1 cellular context compared by ENCODE assay signal in the genomic region with DNA sequence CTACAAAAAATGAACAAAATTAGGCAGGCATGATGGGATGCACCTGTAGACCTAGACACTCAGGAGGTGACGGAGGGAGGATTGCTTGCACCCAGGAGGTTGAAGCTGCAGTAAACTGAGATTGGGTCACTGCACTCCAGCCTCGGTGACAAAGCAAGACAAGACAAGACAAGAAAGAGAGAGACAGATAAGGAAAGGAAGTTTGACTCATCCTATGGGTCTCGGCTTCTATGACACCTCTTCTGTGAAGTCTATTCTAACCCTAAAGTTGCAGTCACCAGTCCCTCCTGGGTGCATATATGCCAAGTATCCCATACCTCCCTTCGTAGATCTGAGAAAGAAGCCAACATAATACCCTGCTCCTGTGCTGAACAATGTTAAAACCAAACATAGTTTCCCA.
TF ChIP-seq lines count a peak whose summit lies in the region.

No MANE protein-coding gene starts in this region.

TF ChIP-seq in K562, 482 proteins besides CTCF, POLR2A, EP300 and RAD21 (continues in another document):
- no peak for TF ChIP-seq RBFOX2 (IDR thresholded peaks at IDR 0.05; ENCODE audit: low read depth, low read length)
- TF ChIP-seq, protein P1, sequence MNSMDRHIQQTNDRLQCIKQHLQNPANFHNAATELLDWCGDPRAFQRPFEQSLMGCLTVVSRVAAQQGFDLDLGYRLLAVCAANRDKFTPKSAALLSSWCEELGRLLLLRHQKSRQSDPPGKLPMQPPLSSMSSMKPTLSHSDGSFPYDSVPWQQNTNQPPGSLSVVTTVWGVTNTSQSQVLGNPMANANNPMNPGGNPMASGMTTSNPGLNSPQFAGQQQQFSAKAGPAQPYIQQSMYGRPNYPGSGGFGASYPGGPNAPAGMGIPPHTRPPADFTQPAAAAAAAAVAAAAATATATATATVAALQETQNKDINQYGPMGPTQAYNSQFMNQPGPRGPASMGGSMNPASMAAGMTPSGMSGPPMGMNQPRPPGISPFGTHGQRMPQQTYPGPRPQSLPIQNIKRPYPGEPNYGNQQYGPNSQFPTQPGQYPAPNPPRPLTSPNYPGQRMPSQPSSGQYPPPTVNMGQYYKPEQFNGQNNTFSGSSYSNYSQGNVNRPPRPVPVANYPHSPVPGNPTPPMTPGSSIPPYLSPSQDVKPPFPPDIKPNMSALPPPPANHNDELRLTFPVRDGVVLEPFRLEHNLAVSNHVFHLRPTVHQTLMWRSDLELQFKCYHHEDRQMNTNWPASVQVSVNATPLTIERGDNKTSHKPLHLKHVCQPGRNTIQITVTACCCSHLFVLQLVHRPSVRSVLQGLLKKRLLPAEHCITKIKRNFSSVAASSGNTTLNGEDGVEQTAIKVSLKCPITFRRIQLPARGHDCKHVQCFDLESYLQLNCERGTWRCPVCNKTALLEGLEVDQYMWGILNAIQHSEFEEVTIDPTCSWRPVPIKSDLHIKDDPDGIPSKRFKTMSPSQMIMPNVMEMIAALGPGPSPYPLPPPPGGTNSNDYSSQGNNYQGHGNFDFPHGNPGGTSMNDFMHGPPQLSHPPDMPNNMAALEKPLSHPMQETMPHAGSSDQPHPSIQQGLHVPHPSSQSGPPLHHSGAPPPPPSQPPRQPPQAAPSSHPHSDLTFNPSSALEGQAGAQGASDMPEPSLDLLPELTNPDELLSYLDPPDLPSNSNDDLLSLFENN (IDR thresholded peaks at IDR 0.05; ENCODE audit: low read depth in 2 of 2, low read length in 2 of 2), result no peak
- TF ChIP-seq, protein P2, sequence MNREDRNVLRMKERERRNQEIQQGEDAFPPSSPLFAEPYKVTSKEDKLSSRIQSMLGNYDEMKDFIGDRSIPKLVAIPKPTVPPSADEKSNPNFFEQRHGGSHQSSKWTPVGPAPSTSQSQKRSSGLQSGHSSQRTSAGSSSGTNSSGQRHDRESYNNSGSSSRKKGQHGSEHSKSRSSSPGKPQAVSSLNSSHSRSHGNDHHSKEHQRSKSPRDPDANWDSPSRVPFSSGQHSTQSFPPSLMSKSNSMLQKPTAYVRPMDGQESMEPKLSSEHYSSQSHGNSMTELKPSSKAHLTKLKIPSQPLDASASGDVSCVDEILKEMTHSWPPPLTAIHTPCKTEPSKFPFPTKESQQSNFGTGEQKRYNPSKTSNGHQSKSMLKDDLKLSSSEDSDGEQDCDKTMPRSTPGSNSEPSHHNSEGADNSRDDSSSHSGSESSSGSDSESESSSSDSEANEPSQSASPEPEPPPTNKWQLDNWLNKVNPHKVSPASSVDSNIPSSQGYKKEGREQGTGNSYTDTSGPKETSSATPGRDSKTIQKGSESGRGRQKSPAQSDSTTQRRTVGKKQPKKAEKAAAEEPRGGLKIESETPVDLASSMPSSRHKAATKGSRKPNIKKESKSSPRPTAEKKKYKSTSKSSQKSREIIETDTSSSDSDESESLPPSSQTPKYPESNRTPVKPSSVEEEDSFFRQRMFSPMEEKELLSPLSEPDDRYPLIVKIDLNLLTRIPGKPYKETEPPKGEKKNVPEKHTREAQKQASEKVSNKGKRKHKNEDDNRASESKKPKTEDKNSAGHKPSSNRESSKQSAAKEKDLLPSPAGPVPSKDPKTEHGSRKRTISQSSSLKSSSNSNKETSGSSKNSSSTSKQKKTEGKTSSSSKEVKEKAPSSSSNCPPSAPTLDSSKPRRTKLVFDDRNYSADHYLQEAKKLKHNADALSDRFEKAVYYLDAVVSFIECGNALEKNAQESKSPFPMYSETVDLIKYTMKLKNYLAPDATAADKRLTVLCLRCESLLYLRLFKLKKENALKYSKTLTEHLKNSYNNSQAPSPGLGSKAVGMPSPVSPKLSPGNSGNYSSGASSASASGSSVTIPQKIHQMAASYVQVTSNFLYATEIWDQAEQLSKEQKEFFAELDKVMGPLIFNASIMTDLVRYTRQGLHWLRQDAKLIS (CRISPR knock-in tag; IDR thresholded peaks at IDR 0.05), result no peak
- TF ChIP-seq NFE2L1 (tag; IDR thresholded peaks at IDR 0.05; ENCODE audit: borderline replicate concordance, low read depth), result no peak
- TF ChIP-seq CBX8 (IDR thresholded peaks at IDR 0.05; ENCODE audit: borderline replicate concordance, extremely low read depth, low read depth, low read length, poor library complexity, severe bottlenecking), result no peak
- no peak for TF ChIP-seq TOE1 (IDR thresholded peaks at IDR 0.05; ENCODE audit: borderline replicate concordance)
- TF ChIP-seq TOE1 (CRISPR knock-in tag; IDR thresholded peaks at IDR 0.05; ENCODE audit: borderline replicate concordance, low read depth), result no peak
- TF ChIP-seq, protein P3, sequence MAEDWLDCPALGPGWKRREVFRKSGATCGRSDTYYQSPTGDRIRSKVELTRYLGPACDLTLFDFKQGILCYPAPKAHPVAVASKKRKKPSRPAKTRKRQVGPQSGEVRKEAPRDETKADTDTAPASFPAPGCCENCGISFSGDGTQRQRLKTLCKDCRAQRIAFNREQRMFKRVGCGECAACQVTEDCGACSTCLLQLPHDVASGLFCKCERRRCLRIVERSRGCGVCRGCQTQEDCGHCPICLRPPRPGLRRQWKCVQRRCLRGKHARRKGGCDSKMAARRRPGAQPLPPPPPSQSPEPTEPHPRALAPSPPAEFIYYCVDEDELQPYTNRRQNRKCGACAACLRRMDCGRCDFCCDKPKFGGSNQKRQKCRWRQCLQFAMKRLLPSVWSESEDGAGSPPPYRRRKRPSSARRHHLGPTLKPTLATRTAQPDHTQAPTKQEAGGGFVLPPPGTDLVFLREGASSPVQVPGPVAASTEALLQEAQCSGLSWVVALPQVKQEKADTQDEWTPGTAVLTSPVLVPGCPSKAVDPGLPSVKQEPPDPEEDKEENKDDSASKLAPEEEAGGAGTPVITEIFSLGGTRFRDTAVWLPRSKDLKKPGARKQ (CRISPR knock-in tag; IDR thresholded peaks at IDR 0.05), result no peak
- peak; percentile 97 for TF ChIP-seq MECOM (CRISPR knock-in tag; IDR thresholded peaks at IDR 0.05)
- TF ChIP-seq ZNF239 (CRISPR knock-in tag; IDR thresholded peaks at IDR 0.05), result no peak
- TF ChIP-seq ZNF551 (CRISPR knock-in tag; IDR thresholded peaks at IDR 0.05), result no peak
- no peak for TF ChIP-seq PRMT5 (CRISPR knock-in tag; IDR thresholded peaks at IDR 0.05)
- TF ChIP-seq, protein P4, sequence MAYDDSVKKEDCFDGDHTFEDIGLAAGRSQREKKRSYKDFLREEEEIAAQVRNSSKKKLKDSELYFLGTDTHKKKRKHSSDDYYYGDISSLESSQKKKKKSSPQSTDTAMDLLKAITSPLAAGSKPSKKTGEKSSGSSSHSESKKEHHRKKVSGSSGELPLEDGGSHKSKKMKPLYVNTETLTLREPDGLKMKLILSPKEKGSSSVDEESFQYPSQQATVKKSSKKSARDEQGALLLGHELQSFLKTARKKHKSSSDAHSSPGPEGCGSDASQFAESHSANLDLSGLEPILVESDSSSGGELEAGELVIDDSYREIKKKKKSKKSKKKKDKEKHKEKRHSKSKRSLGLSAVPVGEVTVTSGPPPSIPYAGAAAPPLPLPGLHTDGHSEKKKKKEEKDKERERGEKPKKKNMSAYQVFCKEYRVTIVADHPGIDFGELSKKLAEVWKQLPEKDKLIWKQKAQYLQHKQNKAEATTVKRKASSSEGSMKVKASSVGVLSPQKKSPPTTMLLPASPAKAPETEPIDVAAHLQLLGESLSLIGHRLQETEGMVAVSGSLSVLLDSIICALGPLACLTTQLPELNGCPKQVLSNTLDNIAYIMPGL (CRISPR knock-in tag; IDR thresholded peaks at IDR 0.05), result no peak
- TF ChIP-seq BACH1 (tag; IDR thresholded peaks at IDR 0.05), result no peak
- no peak for TF ChIP-seq U2AF2 (optimal IDR thresholded peaks at IDR 0.05; ENCODE audit: low read depth, low read length)
- TF ChIP-seq, protein P5, sequence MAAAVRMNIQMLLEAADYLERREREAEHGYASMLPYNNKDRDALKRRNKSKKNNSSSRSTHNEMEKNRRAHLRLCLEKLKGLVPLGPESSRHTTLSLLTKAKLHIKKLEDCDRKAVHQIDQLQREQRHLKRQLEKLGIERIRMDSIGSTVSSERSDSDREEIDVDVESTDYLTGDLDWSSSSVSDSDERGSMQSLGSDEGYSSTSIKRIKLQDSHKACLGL (CRISPR knock-in tag; IDR thresholded peaks at IDR 0.05; ENCODE audit: borderline replicate concordance, poor library complexity, severe bottlenecking), result no peak
- TF ChIP-seq, protein P6, sequence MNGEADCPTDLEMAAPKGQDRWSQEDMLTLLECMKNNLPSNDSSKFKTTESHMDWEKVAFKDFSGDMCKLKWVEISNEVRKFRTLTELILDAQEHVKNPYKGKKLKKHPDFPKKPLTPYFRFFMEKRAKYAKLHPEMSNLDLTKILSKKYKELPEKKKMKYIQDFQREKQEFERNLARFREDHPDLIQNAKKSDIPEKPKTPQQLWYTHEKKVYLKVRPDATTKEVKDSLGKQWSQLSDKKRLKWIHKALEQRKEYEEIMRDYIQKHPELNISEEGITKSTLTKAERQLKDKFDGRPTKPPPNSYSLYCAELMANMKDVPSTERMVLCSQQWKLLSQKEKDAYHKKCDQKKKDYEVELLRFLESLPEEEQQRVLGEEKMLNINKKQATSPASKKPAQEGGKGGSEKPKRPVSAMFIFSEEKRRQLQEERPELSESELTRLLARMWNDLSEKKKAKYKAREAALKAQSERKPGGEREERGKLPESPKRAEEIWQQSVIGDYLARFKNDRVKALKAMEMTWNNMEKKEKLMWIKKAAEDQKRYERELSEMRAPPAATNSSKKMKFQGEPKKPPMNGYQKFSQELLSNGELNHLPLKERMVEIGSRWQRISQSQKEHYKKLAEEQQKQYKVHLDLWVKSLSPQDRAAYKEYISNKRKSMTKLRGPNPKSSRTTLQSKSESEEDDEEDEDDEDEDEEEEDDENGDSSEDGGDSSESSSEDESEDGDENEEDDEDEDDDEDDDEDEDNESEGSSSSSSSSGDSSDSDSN (IDR thresholded peaks at IDR 0.05; ENCODE audit: borderline replicate concordance in 1 of 2, low read depth in 2 of 2, low read length in 2 of 2), result no peak
- TF ChIP-seq MEF2A (IDR thresholded peaks at IDR 0.05; ENCODE audit: control insufficient read depth, low read depth, low read length), result no peak
- no peak for TF ChIP-seq NFIC (IDR thresholded peaks at IDR 0.05)
- TF ChIP-seq MTA1 (IDR thresholded peaks at IDR 0.05; ENCODE audit: borderline replicate concordance), result no peak
- TF ChIP-seq RUNX1 (IDR thresholded peaks at IDR 0.05; ENCODE audit: low read depth), result no peak
- no peak for TF ChIP-seq ETV1 (tag; conservative IDR thresholded peaks at IDR 0.05; ENCODE audit: low read depth)
- no peak for TF ChIP-seq NELFE (IDR thresholded peaks at IDR 0.05; ENCODE audit: insufficient read depth, insufficient read length)
- TF ChIP-seq ZNF75A (CRISPR knock-in tag; IDR thresholded peaks at IDR 0.05), result no peak
- TF ChIP-seq, protein P7, sequence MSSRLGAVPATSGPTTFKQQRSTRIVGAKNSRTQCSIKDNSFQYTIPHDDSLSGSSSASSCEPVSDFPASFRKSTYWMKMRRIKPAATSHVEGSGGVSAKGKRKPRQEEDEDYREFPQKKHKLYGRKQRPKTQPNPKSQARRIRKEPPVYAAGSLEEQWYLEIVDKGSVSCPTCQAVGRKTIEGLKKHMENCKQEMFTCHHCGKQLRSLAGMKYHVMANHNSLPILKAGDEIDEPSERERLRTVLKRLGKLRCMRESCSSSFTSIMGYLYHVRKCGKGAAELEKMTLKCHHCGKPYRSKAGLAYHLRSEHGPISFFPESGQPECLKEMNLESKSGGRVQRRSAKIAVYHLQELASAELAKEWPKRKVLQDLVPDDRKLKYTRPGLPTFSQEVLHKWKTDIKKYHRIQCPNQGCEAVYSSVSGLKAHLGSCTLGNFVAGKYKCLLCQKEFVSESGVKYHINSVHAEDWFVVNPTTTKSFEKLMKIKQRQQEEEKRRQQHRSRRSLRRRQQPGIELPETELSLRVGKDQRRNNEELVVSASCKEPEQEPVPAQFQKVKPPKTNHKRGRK (tag; IDR thresholded peaks at IDR 0.05), result no peak
- no peak for TF ChIP-seq SRSF3 (IDR thresholded peaks at IDR 0.05; ENCODE audit: insufficient read depth, low read length)
- 0 out of 2 replicates have a peak, but pooled peaks have one; percentile 16 for TF ChIP-seq ARID1B (IDR thresholded peaks at IDR 0.05)
- TF ChIP-seq TCFL5 (CRISPR knock-in tag; conservative IDR thresholded peaks at IDR 0.05), result no peak
- no peak for TF ChIP-seq CBX5 (IDR thresholded peaks at IDR 0.05; ENCODE audit: borderline replicate concordance, low read depth)
- no peak for TF ChIP-seq FOXK2 (conservative IDR thresholded peaks at IDR 0.05 in 1 of 2, IDR thresholded peaks at IDR 0.05 in 1 of 2; ENCODE audit: low read depth in 2 of 2)
- TF ChIP-seq TEAD4 (IDR thresholded peaks at IDR 0.05; ENCODE audit: low read length), result no peak
- TF ChIP-seq TEAD4 (CRISPR knock-in tag; IDR thresholded peaks at IDR 0.05; ENCODE audit: borderline replicate concordance), result no peak
- TF ChIP-seq ZNF140 (CRISPR knock-in tag; IDR thresholded peaks at IDR 0.05), result no peak
- TF ChIP-seq, protein P8, sequence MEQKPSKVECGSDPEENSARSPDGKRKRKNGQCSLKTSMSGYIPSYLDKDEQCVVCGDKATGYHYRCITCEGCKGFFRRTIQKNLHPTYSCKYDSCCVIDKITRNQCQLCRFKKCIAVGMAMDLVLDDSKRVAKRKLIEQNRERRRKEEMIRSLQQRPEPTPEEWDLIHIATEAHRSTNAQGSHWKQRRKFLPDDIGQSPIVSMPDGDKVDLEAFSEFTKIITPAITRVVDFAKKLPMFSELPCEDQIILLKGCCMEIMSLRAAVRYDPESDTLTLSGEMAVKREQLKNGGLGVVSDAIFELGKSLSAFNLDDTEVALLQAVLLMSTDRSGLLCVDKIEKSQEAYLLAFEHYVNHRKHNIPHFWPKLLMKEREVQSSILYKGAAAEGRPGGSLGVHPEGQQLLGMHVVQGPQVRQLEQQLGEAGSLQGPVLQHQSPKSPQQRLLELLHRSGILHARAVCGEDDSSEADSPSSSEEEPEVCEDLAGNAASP (IDR thresholded peaks at IDR 0.05), result no peak
- no peak for TF ChIP-seq NR3C1 (CRISPR knock-in tag; IDR thresholded peaks at IDR 0.05)
- TF ChIP-seq CTBP1 (IDR thresholded peaks at IDR 0.05; ENCODE audit: borderline replicate concordance), result peak; percentile 58
- TF ChIP-seq NRF1 (conservative IDR thresholded peaks at IDR 0.05 in 1 of 2, IDR thresholded peaks at IDR 0.05 in 1 of 2), result no peak
- no peak for TF ChIP-seq NUFIP1 (IDR thresholded peaks at IDR 0.05; ENCODE audit: partially characterized antibody)
- TF ChIP-seq MYBL2 (IDR thresholded peaks at IDR 0.05; ENCODE audit: low read depth), result no peak
- TF ChIP-seq MYBL2 (CRISPR knock-in tag; IDR thresholded peaks at IDR 0.05; ENCODE audit: borderline replicate concordance), result no peak
- peak in 1 of 2 experiments; percentile 31; a peak in 1 of 4 replicates for TF ChIP-seq KDM1A (IDR thresholded peaks at IDR 0.05)
- TF ChIP-seq NFRKB (IDR thresholded peaks at IDR 0.05; ENCODE audit: low read depth), result no peak
- TF ChIP-seq SMAD3 (CRISPR knock-in tag; conservative IDR thresholded peaks at IDR 0.05), result no peak
- TF ChIP-seq NCOA4 (IDR thresholded peaks at IDR 0.05; ENCODE audit: partially characterized antibody), result no peak
- TF ChIP-seq, protein P9, sequence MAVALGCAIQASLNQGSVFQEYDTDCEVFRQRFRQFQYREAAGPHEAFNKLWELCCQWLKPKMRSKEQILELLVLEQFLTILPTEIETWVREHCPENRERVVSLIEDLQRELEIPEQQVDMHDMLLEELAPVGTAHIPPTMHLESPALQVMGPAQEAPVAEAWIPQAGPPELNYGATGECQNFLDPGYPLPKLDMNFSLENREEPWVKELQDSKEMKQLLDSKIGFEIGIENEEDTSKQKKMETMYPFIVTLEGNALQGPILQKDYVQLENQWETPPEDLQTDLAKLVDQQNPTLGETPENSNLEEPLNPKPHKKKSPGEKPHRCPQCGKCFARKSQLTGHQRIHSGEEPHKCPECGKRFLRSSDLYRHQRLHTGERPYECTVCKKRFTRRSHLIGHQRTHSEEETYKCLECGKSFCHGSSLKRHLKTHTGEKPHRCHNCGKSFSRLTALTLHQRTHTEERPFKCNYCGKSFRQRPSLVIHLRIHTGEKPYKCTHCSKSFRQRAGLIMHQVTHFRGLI (CRISPR knock-in tag; IDR thresholded peaks at IDR 0.05), result no peak
